Comparison of ENCODE assay signal across 16 cellular contexts in genomic region chr15:40999190-40999589, GRCh38. TPM values are rescaled to one million over a fixed set of nuclear protein-coding genes. Genes with fewer than 3 reads are reported as not detected.
DNase-seq lines count a peak whose midpoint lies in the region; ATAC-seq and TF ChIP-seq lines count a peak whose summit lies in the region.
"Had no signal": no experiment of that assay in that cellular context is flagged by ENCODE, and none has a peak within 500 bp of the region (broad histone marks: within the 10 kb centered on the region; RNA-seq: fewer than 3 reads in every experiment).

No MANE protein-coding gene starts in this region.

- H3K4me3 ChIP-seq in SJSA1: no peak overlapping the region
- no peak overlapping the region for H3K4me3 ChIP-seq in skeletal muscle satellite cell (ENCODE audit: low read length)
- H3K4me3 ChIP-seq: lower lobe of right lung, SK-N-MC, thoracic aorta had no signal

- POLR2A ChIA-PET in HEK293T (lab: Yijun Ruan, JAX): interaction anchor here (0.8 kb wide), 1 partner anchor 46 kb away, joined by 3 read pairs; the partner anchor contains the start of gene CHAC1

- H3K9ac ChIP-seq in skeletal muscle satellite cell (ENCODE audit: low read depth, low read length): no peak overlapping the region

- H3K4me1 ChIP-seq in SJSA1 (replicated peaks): peaks cover 33% of the 10 kb centered on the region
- peaks cover 20% of the 10 kb centered on the region for H3K4me1 ChIP-seq in skeletal muscle satellite cell (ENCODE audit: control insufficient read depth, insufficient read depth, low read length)

- CTCF ChIA-PET in HEK293T (lab: Yijun Ruan, JAX): no interaction called here

- H3K36me3 ChIP-seq in SJSA1: peaks cover 64% of the 10 kb centered on the region
- H3K36me3 ChIP-seq in skeletal muscle satellite cell (ENCODE audit: insufficient read depth, low read length): peaks cover 48% of the 10 kb centered on the region

- peak; percentile 69 for DNase-seq in GM04504 (ENCODE audit: low read depth)
- DNase-seq in SJSA1 (ENCODE audit: low read depth in 1 of 2, low spot score in 2 of 2): peak in 1 of 2 experiments; percentile 58
- no peak for DNase-seq in HEK293T (ENCODE audit: extremely low spot score)
- no peak for DNase-seq in DMS79 (lab: John Stamatoyannopoulos, UW)
- DNase-seq: activated T-cell treated with anti-CD3 and anti-CD28 coated beads, Interleukin-2, amount 50 U/mL, for 4 hours; CD4-positive, alpha-beta memory T cell; effector memory CD4-positive, alpha-beta T cell; lower lobe of right lung; NCI-H1930; NCI-H510A treated with DMSO at 0.1 percent for 48 hours; small intestine had no signal

- no peaks in the 10 kb centered on the region for H3K9me3 ChIP-seq in SJSA1 (replicated peaks)
- no peaks in the 10 kb centered on the region for H3K9me3 ChIP-seq in skeletal muscle satellite cell (replicated peaks; ENCODE audit: low read length)
- H3K9me3 ChIP-seq: lower lobe of right lung, thoracic aorta had no signal

- peak; percentile 73 for ATAC-seq in esophagus mucosa
- no peak for ATAC-seq in GM19023 (IDR thresholded peaks at IDR 0.05; ENCODE audit: unreplicated experiment)
- ATAC-seq: activated T-cell treated with anti-CD3 and anti-CD28 coated beads, Interleukin-2, amount 50 U/mL, for 4 hours; lower lobe of right lung had no signal

- H3K27ac ChIP-seq in SJSA1: peak overlapping the region; percentile 40
- H3K27ac ChIP-seq: lower lobe of right lung, SK-N-MC, thoracic aorta had no signal

- H3K4me2 ChIP-seq in skeletal muscle satellite cell (ENCODE audit: low read length): peak overlapping the region; percentile 41

- no peaks in the 10 kb centered on the region for H3K27me3 ChIP-seq in SJSA1 (replicated peaks)
- no peaks in the 10 kb centered on the region for H3K27me3 ChIP-seq in skeletal muscle satellite cell (ENCODE audit: control insufficient read depth, insufficient read depth, low read length)

TF ChIP-seq in HEK293T, 16 proteins besides CTCF, POLR2A, EP300 and RAD21:
- no peak for TF ChIP-seq FOXA1 (IDR thresholded peaks at IDR 0.05)
- no peak for TF ChIP-seq FOXK2 (IDR thresholded peaks at IDR 0.05)
- no peak for TF ChIP-seq NFRKB (IDR thresholded peaks at IDR 0.05)
- TF ChIP-seq ELF4 (IDR thresholded peaks at IDR 0.05): no peak
- TF ChIP-seq PKNOX1 (IDR thresholded peaks at IDR 0.05): no peak
- TF ChIP-seq SP1 (IDR thresholded peaks at IDR 0.05): no peak
- TF ChIP-seq HDGF (IDR thresholded peaks at IDR 0.05; ENCODE audit: borderline replicate concordance): no peak
- TF ChIP-seq CTBP1 (IDR thresholded peaks at IDR 0.05; ENCODE audit: borderline replicate concordance): no peak
- no peak for TF ChIP-seq TARDBP (IDR thresholded peaks at IDR 0.05)

RNA-seq across cellular contexts. Expression of gene CHAC1, which starts 45.9 kb away (rescaled TPM):
- total RNA-seq in SJSA1 (2014; rRNA removed; shearing (Covaris generic)): 1.6 and 1.9 TPM in 2 replicates
- 31.8 TPM for total RNA-seq in esophagus mucosa
- total RNA-seq in skeletal muscle satellite cell (2012; rRNA removed): 7.6 and 10.5 TPM in 2 replicates

Comparison
In these comparisons a context has a peak if more than half of its experiments do, and no peak if none do; other contexts are left out.
1. RNA of gene CHAC1, which starts 45.9 kb away (total RNA-seq): 31.8 TPM in esophagus mucosa (single experiment); 1.6 to 1.9 TPM in SJSA1; every median in the first group is over 10 times any median in the second.